1 cellular context compared by ENCODE assay signal in genomic region chr1:42971848-42972291, GRCh38.
TF ChIP-seq lines count a peak whose summit lies in the region.

No MANE protein-coding gene starts in this region.

TF ChIP-seq in IMR-90, 13 proteins besides CTCF, POLR2A, EP300 and RAD21 (continued from another document):
- TF ChIP-seq, protein P1, sequence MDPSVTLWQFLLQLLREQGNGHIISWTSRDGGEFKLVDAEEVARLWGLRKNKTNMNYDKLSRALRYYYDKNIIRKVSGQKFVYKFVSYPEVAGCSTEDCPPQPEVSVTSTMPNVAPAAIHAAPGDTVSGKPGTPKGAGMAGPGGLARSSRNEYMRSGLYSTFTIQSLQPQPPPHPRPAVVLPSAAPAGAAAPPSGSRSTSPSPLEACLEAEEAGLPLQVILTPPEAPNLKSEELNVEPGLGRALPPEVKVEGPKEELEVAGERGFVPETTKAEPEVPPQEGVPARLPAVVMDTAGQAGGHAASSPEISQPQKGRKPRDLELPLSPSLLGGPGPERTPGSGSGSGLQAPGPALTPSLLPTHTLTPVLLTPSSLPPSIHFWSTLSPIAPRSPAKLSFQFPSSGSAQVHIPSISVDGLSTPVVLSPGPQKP (IDR thresholded peaks at IDR 0.05; ENCODE audit: borderline replicate concordance, low read depth, low read length): no peak
- no peak for TF ChIP-seq RCOR1 (IDR thresholded peaks at IDR 0.05; ENCODE audit: insufficient replicate concordance, low read length)
- TF ChIP-seq RFX5 (IDR thresholded peaks at IDR 0.05; ENCODE audit: low read depth, low read length): no peak
- 0 out of 2 replicates have a peak, but pooled peaks have one; percentile 12 for TF ChIP-seq NFE2L2 (IDR thresholded peaks at IDR 0.05; ENCODE audit: low read depth, low read length)
- peak; percentile 95 for TF ChIP-seq MXI1 (IDR thresholded peaks at IDR 0.05; ENCODE audit: borderline replicate concordance, low read depth, low read length)
- TF ChIP-seq BHLHE40 (IDR thresholded peaks at IDR 0.05; ENCODE audit: low read depth, low read length): 0 out of 2 replicates have a peak, but pooled peaks have one; percentile 18
- TF ChIP-seq MAFK (IDR thresholded peaks at IDR 0.05; ENCODE audit: low read depth, low read length): no peak
- TF ChIP-seq CEBPB (IDR thresholded peaks at IDR 0.05; ENCODE audit: low read depth, low read length): peak; percentile 39
